ENCODE assay signal across 30 cellular contexts in the genomic region with DNA sequence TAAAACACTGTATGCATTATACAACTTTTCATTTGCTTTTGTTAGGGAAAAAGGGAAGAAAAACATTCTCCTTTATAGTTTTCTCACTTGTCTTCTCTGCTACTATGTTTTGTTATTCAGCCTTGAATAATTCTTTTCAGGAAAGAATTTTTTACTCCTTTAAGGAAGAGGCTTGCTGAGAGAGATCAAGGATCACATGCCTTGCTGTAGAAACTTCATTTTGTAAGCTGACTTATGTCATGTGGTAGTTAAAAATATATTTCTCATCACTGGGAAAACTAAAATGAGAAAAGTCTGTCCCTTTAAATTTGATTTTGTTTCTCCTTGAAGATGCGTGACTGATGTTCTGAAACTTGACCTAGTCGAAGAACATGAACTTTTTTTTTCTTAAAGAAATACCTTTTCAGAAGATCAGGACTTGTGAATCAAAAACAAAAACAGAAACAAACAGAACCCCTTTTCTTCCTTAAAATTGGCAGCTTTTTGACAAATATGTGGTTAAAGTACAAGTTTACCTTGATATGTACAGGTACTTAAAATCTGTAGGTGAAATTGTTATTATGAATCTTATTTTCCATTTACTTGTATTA.
DNase-seq lines count a peak whose midpoint lies in the region; ATAC-seq, FAIRE-seq and TF ChIP-seq lines count a peak whose summit lies in the region.
"Had no signal": no experiment of that assay in that cellular context is flagged by ENCODE, and none has a peak within 500 bp of the region (broad histone marks: within the 10 kb centered on the region; RNA-seq: fewer than 3 reads in every experiment).

No MANE protein-coding gene starts in this region.

- H3K36me3 Mint-ChIP-seq in activated CD4-positive, alpha-beta T cell treated with anti-CD3 and anti-CD28 coated beads for 36 hours (ENCODE audit: low read depth) = peaks cover 3% of the 10 kb centered on the region
- H3K36me3 Mint-ChIP-seq: activated naive CD8-positive, alpha-beta T cell treated with anti-CD3 and anti-CD28 coated beads, Interleukin-2, amount 10 ng/mL, durations not matched to agents 7 days and 5 days had no signal

- in situ Hi-C loops in GM12878 (cut with MboI) = no loop called here

- H3K27ac Mint-ChIP-seq in activated CD4-positive, alpha-beta T cell treated with anti-CD3 and anti-CD28 coated beads for 36 hours = no peak overlapping the region
- H3K27ac Mint-ChIP-seq: activated naive CD8-positive, alpha-beta T cell treated with anti-CD3 and anti-CD28 coated beads, Interleukin-2, amount 10 ng/mL, durations not matched to agents 7 days and 5 days; stimulated activated naive B cell treated with anti-CD40 and anti-IgM and Interleukin-4, amounts not matched to agents 10 μg/mL and 1 μg/mL and 100 μg/mL, for 72 hours; T-helper 17 cell had no signal

- FAIRE-seq in GM12878 (lab: Jason Lieb, UNC) = no peak
- FAIRE-seq: astrocyte, endothelial cell of umbilical vein had no signal

- no peak overlapping the region; the same call in 1 of the 2 replicates for H3K4me3 ChIP-seq in HUES48 (ENCODE audit: low read depth, low read length)
- H3K4me3 ChIP-seq in GM12878 = no peak overlapping the region
- peak overlapping the region; percentile 15 for H3K4me3 ChIP-seq in iPS-18a (ENCODE audit: low read length)
- H3K4me3 ChIP-seq in right atrium auricular region = no peak overlapping the region
- H3K4me3 ChIP-seq: BLaER1 treated with 17β-estradiol and CSF1 and Interleukin-3, amounts not matched to agents 10 nM and 100 nM; heart left ventricle; lung; SK-N-MC; suprapubic skin had no signal

- POLR2A ChIA-PET in GM12878 (lab: Charles Lee) = interaction anchor here (0.6 to 1.6 kb wide), 4 partner anchors 9 to 271 kb away, joined by 3 to 13 read pairs (median 4); no protein-coding TSS in a partner anchor
- POLR2A ChIA-PET in activated CD4-positive, alpha-beta T cell treated with anti-CD3 and anti-CD28 coated beads for 36 hours (lab: Charles Lee) = no interaction called here

- H3K27me3 Mint-ChIP-seq in activated CD4-positive, alpha-beta T cell treated with anti-CD3 and anti-CD28 coated beads for 36 hours = no peaks in the 10 kb centered on the region
- H3K27me3 Mint-ChIP-seq: activated naive CD8-positive, alpha-beta T cell treated with anti-CD3 and anti-CD28 coated beads, Interleukin-2, amount 10 ng/mL, durations not matched to agents 7 days and 5 days; stimulated activated naive B cell treated with anti-CD40 and anti-IgM and Interleukin-4, amounts not matched to agents 10 μg/mL and 1 μg/mL and 100 μg/mL, for 72 hours; T-helper 17 cell had no signal

- H3K9me3 ChIP-seq in HUES48 (ENCODE audit: control insufficient read depth, insufficient read depth, low read length) = no peaks in the 10 kb centered on the region
- no peaks in the 10 kb centered on the region; the same call in 2 of the 3 replicates for H3K9me3 ChIP-seq in GM12878 (replicated peaks; ENCODE audit: control insufficient read depth, insufficient read depth, low read length)
- no peaks in the 10 kb centered on the region for H3K9me3 ChIP-seq in iPS-18a (ENCODE audit: control insufficient read depth, low read depth, low read length)
- H3K9me3 ChIP-seq in right atrium auricular region = no peaks in the 10 kb centered on the region
- H3K9me3 ChIP-seq: heart left ventricle, suprapubic skin had no signal

- RAD21 ChIA-PET in GM12878 (lab: Charles Lee; ENCODE audit: unreplicated experiment) = interaction anchor here (3.2 kb wide), 1 partner anchor 11 kb away, joined by 20 read pairs; no protein-coding TSS in a partner anchor

- no TSS peak for BruUV-seq in GM12878 (replicated peaks; lab: Mats Ljungman, UMichigan)

- H3K27me3 ChIP-seq in HUES48 (ENCODE audit: control insufficient read depth, insufficient read depth, low read length) (no peaks in the 10 kb centered on the region), GM12878 (replicated peaks in 1 of 2; ENCODE audit: control insufficient read depth in 2 of 2, insufficient read depth in 2 of 2, low read length in 1 of 2) (no peaks in the 10 kb centered on the region), iPS-18a (ENCODE audit: control insufficient read depth, insufficient read depth, low read length) (no peaks in the 10 kb centered on the region), right atrium auricular region (no peaks in the 10 kb centered on the region)
- H3K27me3 ChIP-seq: BLaER1 treated with 17β-estradiol and CSF1 and Interleukin-3, amounts not matched to agents 10 nM and 100 nM; heart left ventricle; suprapubic skin had no signal

- H3K27ac ChIP-seq in HUES48 (ENCODE audit: low read depth, low read length) (peak overlapping the region; percentile 83), GM12878 (ENCODE audit: control insufficient read depth, insufficient read depth) (peak overlapping the region; percentile 38), iPS-18a (ENCODE audit: low read length) (peak overlapping the region; percentile 61), right atrium auricular region (no peak overlapping the region)
- H3K27ac ChIP-seq: RWPE1, SK-N-MC, suprapubic skin had no signal

- TF ChIP-seq RAD21 in GM12878 (IDR thresholded peaks at IDR 0.05; ENCODE audit: insufficient read depth, low read depth, low read length) = no peak

- no peak for TF ChIP-seq POLR2A in GM12878 (IDR thresholded peaks at IDR 0.05; ENCODE audit: low read depth, low read length)

- CTCF ChIA-PET in GM12878 (lab: Yijun Ruan, JAX) = interaction anchor here (0.6 to 1.6 kb wide), 3 partner anchors 9 to 892 kb away, joined by 3 to 4 read pairs (median 3); no protein-coding TSS in a partner anchor
- CTCF ChIA-PET in activated CD4-positive, alpha-beta T cell treated with anti-CD3 and anti-CD28 coated beads for 36 hours (lab: Charles Lee) = no interaction called here

- DNase-seq in GM12878 (ENCODE audit: low read depth, low spot score) (no peak), smooth muscle cell of the brain vasculature (ENCODE audit: low read depth, low spot score) (peak; percentile 17), right atrium auricular region (ENCODE audit: low spot score) (no peak)
- DNase-seq in activated CD4-positive, alpha-beta T cell treated with anti-CD3 and anti-CD28 coated beads for 36 hours = no peak
- DNase-seq in stimulated activated naive CD4-positive, alpha-beta T cell (lab: John Stamatoyannopoulos, UW) = no peak
- DNase-seq: activated CD8-positive, alpha-beta memory T cell treated with anti-CD3 and anti-CD28 coated beads for 24 hours; activated effector memory CD4-positive, alpha-beta T cell treated with Interleukin-2 at 50 U/mL for 16 hours; activated naive CD8-positive, alpha-beta T cell treated with anti-CD3 and anti-CD28 coated beads, Interleukin-2, amount 10 ng/mL, durations not matched to agents 7 days and 5 days; cerebellar nuclear complex; DMS79; GDM1; heart left ventricle; NCI-H146; NCI-H2107; NCI-H446 treated with DMSO at 0.1 percent for 48 hours; NCI-H82; stimulated activated CD4-positive, alpha-beta T cell treated with anti-CD3 and anti-CD28 coated beads, Interleukin-15, amount 100 ng/mL, for 24 hours; stimulated activated naive B cell treated with anti-CD40 and anti-IgM and Interleukin-4, amounts not matched to agents 10 μg/mL and 1 μg/mL and 100 μg/mL, for 72 hours; T-helper 17 cell had no signal

- H3K4me2 ChIP-seq in GM12878 (ENCODE audit: control insufficient read depth, insufficient read depth) = no peak overlapping the region

- H3K4me1 ChIP-seq in HUES48 (ENCODE audit: control insufficient read depth, insufficient read depth, low read length) (peaks cover 30% of the 10 kb centered on the region), GM12878 (ENCODE audit: control insufficient read depth, insufficient read depth, low read length) (peaks cover 26% of the 10 kb centered on the region), iPS-18a (ENCODE audit: control insufficient read depth, low read depth, low read length) (peaks cover 27% of the 10 kb centered on the region), right atrium auricular region (peaks cover 0 to 10% of the 10 kb centered on the region in 2 donors)
- H3K4me1 ChIP-seq: suprapubic skin had no signal

- no peak for TF ChIP-seq CTCF in GM12878 (IDR thresholded peaks at IDR 0.05 in 2 of 3, conservative IDR thresholded peaks at IDR 0.05 in 1 of 3; ENCODE audit: control insufficient read depth in 2 of 3, extremely low read depth in 1 of 3, insufficient read depth in 1 of 3, low read depth in 3 of 3, low read length in 3 of 3)
- no peak for TF ChIP-seq CTCF in right atrium auricular region (IDR thresholded peaks at IDR 0.05)

- H4K20me1 ChIP-seq in GM12878 (ENCODE audit: control insufficient read depth, insufficient read depth) = no peaks in the 10 kb centered on the region
- H4K20me1 ChIP-seq: BLaER1 treated with 17β-estradiol and CSF1 and Interleukin-3, amounts not matched to agents 10 nM and 100 nM had no signal

- H3K9ac ChIP-seq in HUES48 (ENCODE audit: low read depth, low read length) (peak overlapping the region; percentile 2; the same call in 1 of the 2 replicates), GM12878 (ENCODE audit: control insufficient read depth, insufficient read depth, low read length) (peak overlapping the region; percentile 26; the same call in 1 of the 2 replicates), iPS-18a (ENCODE audit: low read length) (peak overlapping the region; percentile 33)

- H3K4me3 Mint-ChIP-seq in activated CD4-positive, alpha-beta T cell treated with anti-CD3 and anti-CD28 coated beads for 36 hours = no peak overlapping the region
- H3K4me3 Mint-ChIP-seq: activated naive CD8-positive, alpha-beta T cell treated with anti-CD3 and anti-CD28 coated beads, Interleukin-2, amount 10 ng/mL, durations not matched to agents 7 days and 5 days; neural crest cell; stimulated activated naive B cell treated with anti-CD40 and anti-IgM and Interleukin-4, amounts not matched to agents 10 μg/mL and 1 μg/mL and 100 μg/mL, for 72 hours; T-helper 17 cell had no signal

- no peaks in the 10 kb centered on the region for H3K9me3 Mint-ChIP-seq in activated CD4-positive, alpha-beta T cell treated with anti-CD3 and anti-CD28 coated beads for 36 hours (ENCODE audit: low read depth)
- H3K9me3 Mint-ChIP-seq: activated naive CD8-positive, alpha-beta T cell treated with anti-CD3 and anti-CD28 coated beads, Interleukin-2, amount 10 ng/mL, durations not matched to agents 7 days and 5 days; neural crest cell had no signal

- TF ChIP-seq EP300 in GM12878 (IDR thresholded peaks at IDR 0.05; ENCODE audit: borderline replicate concordance in 1 of 2, control insufficient read depth in 1 of 2, low read depth in 2 of 2, low read length in 2 of 2) = no peak

- H3K79me2 ChIP-seq in GM12878 (ENCODE audit: control insufficient read depth, insufficient read depth, low read length) = no peaks in the 10 kb centered on the region; the same call in none of the 2 replicates

- intact Hi-C loops in GM12878 (cut with micrococcal nuclease; ENCODE audit: unreplicated experiment) = no loop called here
- intact Hi-C loops in activated CD4-positive, alpha-beta T cell treated with anti-CD3 and anti-CD28 coated beads for 36 hours (cut with DNase I, micrococcal nuclease) = no loop called here

- SMC1A ChIA-PET in GM12878 (lab: Charles Lee; ENCODE audit: uncharacterized antibody, unreplicated experiment) = interaction anchor here (0.8 to 8.5 kb wide), 8 partner anchors 8 to 51 kb away, joined by 3 to 66 read pairs (median 5); no protein-coding TSS in a partner anchor

- no peaks in the 10 kb centered on the region for H3K36me3 ChIP-seq in HUES48 (ENCODE audit: control insufficient read depth, insufficient read depth, low read length)
- no peaks in the 10 kb centered on the region for H3K36me3 ChIP-seq in GM12878 (ENCODE audit: control insufficient read depth in 2 of 2, insufficient read depth in 2 of 2, low read length in 1 of 2)
- H3K36me3 ChIP-seq in iPS-18a (ENCODE audit: control insufficient read depth, low read depth, low read length) = no peaks in the 10 kb centered on the region
- no peaks in the 10 kb centered on the region for H3K36me3 ChIP-seq in right atrium auricular region
- H3K36me3 ChIP-seq: heart left ventricle, suprapubic skin had no signal

- H2AFZ ChIP-seq in GM12878 (ENCODE audit: control insufficient read depth, low read depth, low read length) = no peak overlapping the region

- ATAC-seq in GM12878 = no peak
- ATAC-seq in activated CD4-positive, alpha-beta T cell treated with anti-CD3 and anti-CD28 coated beads for 36 hours = no peak
- ATAC-seq in GM21390 (IDR thresholded peaks at IDR 0.05; ENCODE audit: unreplicated experiment) = no peak
- ATAC-seq: heart left ventricle; stimulated activated naive B cell treated with anti-CD40 and anti-IgM and Interleukin-4, amounts not matched to agents 10 μg/mL and 1 μg/mL and 100 μg/mL, for 72 hours; T-helper 17 cell had no signal

- 68% methylated on average over 2 of the region's 2 CpGs for WGBS in GM12878 (ENCODE audit: insufficient coverage, insufficient replicate concordance, low lambda C conversion rate, missing lambda C conversion rate)

- H3K4me1 Mint-ChIP-seq in activated CD4-positive, alpha-beta T cell treated with anti-CD3 and anti-CD28 coated beads for 36 hours = peaks cover 16% of the 10 kb centered on the region

Comparison
In these comparisons a context has a peak if more than half of its experiments do, and no peak if none do; other contexts are left out.
1. H3K27ac ChIP-seq: peak in HUES48 (single experiment), GM12878 (single experiment) and iPS-18a (single experiment); none in right atrium auricular region (0 of 2).
2. Peak in every context shown above with its lines, with median percentiles within 50 percentile points of each other: H3K9ac ChIP-seq.